ENCODE assay signal across 8 cellular contexts in the genomic region with DNA sequence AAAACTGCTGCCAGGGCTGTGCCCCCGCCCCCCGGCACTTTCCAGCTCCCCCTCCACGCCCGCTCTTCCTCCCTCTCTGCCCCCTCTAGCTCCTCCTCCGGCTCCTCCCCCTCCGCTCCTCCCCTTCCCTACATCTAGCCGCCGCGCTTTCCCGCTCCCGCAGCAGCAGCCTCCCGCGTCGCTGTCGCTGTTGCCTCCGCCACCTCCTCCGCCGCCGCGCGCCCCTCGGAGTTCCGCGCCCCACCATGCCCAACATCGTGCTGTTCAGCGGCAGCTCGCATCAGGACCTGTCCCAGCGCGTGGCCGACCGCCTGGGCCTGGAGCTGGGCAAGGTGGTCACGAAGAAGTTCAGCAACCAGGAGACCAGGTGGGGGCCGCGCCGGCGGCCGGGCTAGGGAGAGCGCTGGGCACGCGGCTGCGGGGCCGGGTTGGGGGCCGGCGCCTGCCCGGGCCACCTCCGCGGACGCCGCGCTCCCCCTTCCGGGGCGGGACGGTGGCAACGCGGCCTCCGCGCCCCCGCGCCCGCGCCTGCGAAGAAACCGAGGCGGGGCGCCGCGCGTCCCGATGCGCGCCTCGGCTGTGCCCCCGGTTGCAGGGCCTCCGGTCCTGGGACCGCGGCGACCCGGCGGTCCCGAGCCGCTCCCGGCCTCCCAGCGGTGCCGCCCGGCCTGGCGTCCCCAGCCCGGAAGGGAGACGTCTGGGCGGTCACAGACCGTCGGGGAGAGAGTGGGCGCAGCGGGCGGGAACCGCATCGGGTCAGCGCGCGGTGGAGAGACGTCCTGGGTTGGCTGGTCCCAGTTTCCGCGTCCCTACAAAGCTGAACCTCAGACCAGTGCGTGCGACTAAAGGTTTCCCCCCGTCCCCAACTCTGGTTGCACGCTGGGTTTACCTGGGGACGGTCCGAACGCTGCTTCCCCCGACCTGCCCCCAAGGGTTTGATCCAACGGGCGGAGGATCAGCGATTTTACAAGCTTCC.
A peak's percentile ranks its signal among the peaks of the same experiment; 100 is the strongest.
DNase-seq lines count a peak whose midpoint lies in the region; ATAC-seq, FAIRE-seq and TF ChIP-seq lines count a peak whose summit lies in the region.

A gene (plus strand): TSS at position 160 of the 976 bp plus-strand sequence. CDS start 86 bp downstream, at position 246.

- H3K36me3 Mint-ChIP-seq in nephron progenitor cell (ENCODE audit: low read depth) = peaks cover 25% of the 10 kb centered on the region
- peaks cover 27% of the 10 kb centered on the region for H3K36me3 Mint-ChIP-seq in stimulated activated naive CD8-positive, alpha-beta T cell treated with anti-CD3 and anti-CD28 coated beads, Interleukin-15, Interleukin-2, amounts not matched to agents 100 ng/mL and 50 ng/mL, for 24 hours (ENCODE audit: low read depth)

- peak; percentile 96 for FAIRE-seq in GM19239 (lab: Jason Lieb, UNC)

- H3K4me3 Mint-ChIP-seq in nephron progenitor cell = peak within 1 kb of the TSS; percentile 82
- H3K4me3 Mint-ChIP-seq in stimulated activated naive CD8-positive, alpha-beta T cell treated with anti-CD3 and anti-CD28 coated beads, Interleukin-15, Interleukin-2, amounts not matched to agents 100 ng/mL and 50 ng/mL, for 24 hours = peak within 1 kb of the TSS; percentile 86

- peaks cover 18% of the 10 kb centered on the region for H3K27me3 Mint-ChIP-seq in nephron progenitor cell (ENCODE audit: low read depth, poor library complexity)
- no peaks in the 10 kb centered on the region for H3K27me3 Mint-ChIP-seq in stimulated activated naive CD8-positive, alpha-beta T cell treated with anti-CD3 and anti-CD28 coated beads, Interleukin-15, Interleukin-2, amounts not matched to agents 100 ng/mL and 50 ng/mL, for 24 hours

- DNase-seq in AG10803 (ENCODE audit: low read depth) (peak; percentile 25), GM19239 (ENCODE audit: insufficient read length, low spot score) (peak; percentile 74), OCI-M1 (lab: John Stamatoyannopoulos, UW) (peak; percentile 66), fibroblast of mammary gland (ENCODE audit: low read depth) (peak; percentile 23), nephron progenitor cell (peak; percentile 78)
- peak; percentile 76 to 82 for DNase-seq in activated T-cell treated with anti-CD3 and anti-CD28 coated beads, Interleukin-2, amount 50 U/mL, for 48 hours

- peaks cover 6% of the 10 kb centered on the region for H3K4me1 Mint-ChIP-seq in nephron progenitor cell
- peaks cover 24% of the 10 kb centered on the region for H3K4me1 Mint-ChIP-seq in stimulated activated naive CD8-positive, alpha-beta T cell treated with anti-CD3 and anti-CD28 coated beads, Interleukin-15, Interleukin-2, amounts not matched to agents 100 ng/mL and 50 ng/mL, for 24 hours (ENCODE audit: low read depth)

- H3K4me3 ChIP-seq in AG10803 (ENCODE audit: low read length) (peak within 1 kb of the TSS; percentile 65), fibroblast of mammary gland (ENCODE audit: control insufficient read depth, low read depth, low read length) (peak within 1 kb of the TSS; percentile 49)

- peak; percentile 61 for ATAC-seq in HG03457 (IDR thresholded peaks at IDR 0.05; ENCODE audit: unreplicated experiment)

- H3K9me3 Mint-ChIP-seq in nephron progenitor cell = peaks cover 58% of the 10 kb centered on the region
- no peaks in the 10 kb centered on the region for H3K9me3 Mint-ChIP-seq in stimulated activated naive CD8-positive, alpha-beta T cell treated with anti-CD3 and anti-CD28 coated beads, Interleukin-15, Interleukin-2, amounts not matched to agents 100 ng/mL and 50 ng/mL, for 24 hours

- no peak within 1 kb of the TSS for H3K27ac Mint-ChIP-seq in nephron progenitor cell
- peak within 1 kb of the TSS; percentile 88 for H3K27ac Mint-ChIP-seq in stimulated activated naive CD8-positive, alpha-beta T cell treated with anti-CD3 and anti-CD28 coated beads, Interleukin-15, Interleukin-2, amounts not matched to agents 100 ng/mL and 50 ng/mL, for 24 hours

- TF ChIP-seq CTCF in AG10803 (conservative IDR thresholded peaks at IDR 0.05; ENCODE audit: low read length) (no peak), fibroblast of mammary gland (conservative IDR thresholded peaks at IDR 0.05; ENCODE audit: control insufficient read depth, insufficient read depth, low read depth, low read length) (no peak), nephron progenitor cell (IDR thresholded peaks at IDR 0.05) (no peak)

Comparison
In these comparisons a context has a peak if more than half of its experiments do, and no peak if none do; other contexts are left out.
1. Peak in every context shown above with its lines: DNase-seq, ATAC-seq and H3K4me3 ChIP-seq.
2. DNase-seq: peak in every context shown above with its lines; median percentile 79 in activated T-cell treated with anti-CD3 and anti-CD28 coated beads, Interleukin-2, amount 50 U/mL, for 48 hours; 78 in nephron progenitor cell; 74 in GM19239; 66 in OCI-M1; 25 in AG10803; 23 in fibroblast of mammary gland.